Comparison of ENCODE assay signal across 2 cellular contexts in genomic region chr4:122722256-122722655, GRCh38.
TF ChIP-seq lines count a peak whose summit lies in the region.

No MANE protein-coding gene starts in this region.

TF ChIP-seq in HepG2, 621 proteins besides CTCF, POLR2A, EP300 and RAD21:
- TF ChIP-seq SALL2 (CRISPR knock-in tag; IDR thresholded peaks at IDR 0.05) (no peak), CCAR2 (optimal IDR thresholded peaks at IDR 0.05; ENCODE audit: low read depth, low read length) (no peak), ZNF567 (CRISPR knock-in tag; IDR thresholded peaks at IDR 0.05; ENCODE audit: borderline replicate concordance) (no peak), ATF4 (CRISPR knock-in tag; IDR thresholded peaks at IDR 0.05) (no peak), CEBPB (IDR thresholded peaks at IDR 0.05; ENCODE audit: borderline replicate concordance, low read depth, low read length) (peak; percentile 78), ZHX2 (IDR thresholded peaks at IDR 0.05; ENCODE audit: low read depth) (no peak), ZHX2 (CRISPR knock-in tag; IDR thresholded peaks at IDR 0.05; ENCODE audit: borderline replicate concordance) (no peak), ZNF605 (CRISPR knock-in tag; IDR thresholded peaks at IDR 0.05) (no peak), ZFP82 (CRISPR knock-in tag; IDR thresholded peaks at IDR 0.05; ENCODE audit: borderline replicate concordance) (no peak), KLF6 (CRISPR knock-in tag; IDR thresholded peaks at IDR 0.05) (no peak)

TF ChIP-seq in IMR-90, 13 proteins besides CTCF, POLR2A, EP300 and RAD21:
- TF ChIP-seq CEBPB (IDR thresholded peaks at IDR 0.05; ENCODE audit: low read depth, low read length) (peak; percentile 85), SMC3 (IDR thresholded peaks at IDR 0.05; ENCODE audit: low read depth, low read length) (no peak)
